ENCODE assay signal across 1 cellular context in the genomic region with DNA sequence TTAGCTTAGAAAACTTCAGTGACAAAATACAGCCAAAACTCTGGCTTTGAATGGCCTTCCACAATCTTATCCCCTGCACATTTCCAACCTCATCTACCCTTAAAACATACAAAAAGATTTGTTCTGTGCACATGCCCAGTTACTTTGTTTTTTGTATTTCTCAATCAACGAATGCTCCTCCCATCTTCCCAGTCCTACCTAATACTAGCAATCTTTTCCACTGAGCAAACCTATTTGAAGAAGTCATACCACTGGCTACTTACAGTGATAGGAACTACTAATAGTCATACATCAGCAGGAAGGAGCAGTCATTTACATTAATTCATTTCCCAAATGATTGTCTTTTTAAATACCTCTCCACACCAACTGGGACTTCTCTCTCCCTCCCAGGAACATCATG.
TF ChIP-seq lines count a peak whose summit lies in the region.

No MANE protein-coding gene starts in this region.

TF ChIP-seq in HepG2, 621 proteins besides CTCF, POLR2A, EP300 and RAD21:
- TF ChIP-seq CSRNP2 (CRISPR knock-in tag; conservative IDR thresholded peaks at IDR 0.05; ENCODE audit: low read depth) (no peak), AGO1 (IDR thresholded peaks at IDR 0.05; ENCODE audit: low read depth, low read length, poor library complexity, severe bottlenecking) (no peak), ZNF142 (CRISPR knock-in tag; IDR thresholded peaks at IDR 0.05) (no peak), ZNF550 (CRISPR knock-in tag; IDR thresholded peaks at IDR 0.05; ENCODE audit: borderline replicate concordance) (no peak), MLLT10 (CRISPR knock-in tag; IDR thresholded peaks at IDR 0.05) (no peak), NFIC (IDR thresholded peaks at IDR 0.05; ENCODE audit: low read length) (no peak), ZNF446 (CRISPR knock-in tag; IDR thresholded peaks at IDR 0.05) (no peak), ZNF33B (CRISPR knock-in tag; IDR thresholded peaks at IDR 0.05) (no peak), ZNF282 (IDR thresholded peaks at IDR 0.05; ENCODE audit: partially characterized antibody) (no peak), GMEB2 (CRISPR knock-in tag; IDR thresholded peaks at IDR 0.05; ENCODE audit: low read depth) (no peak), ZNF12 (CRISPR knock-in tag; IDR thresholded peaks at IDR 0.05) (peak; percentile 78), SP5 (CRISPR knock-in tag; IDR thresholded peaks at IDR 0.05; ENCODE audit: borderline replicate concordance, low read depth) (peak; percentile 38; the same call in 1 of the 2 replicates), ZBTB42 (CRISPR knock-in tag; IDR thresholded peaks at IDR 0.05) (no peak), SMARCE1 (IDR thresholded peaks at IDR 0.05; ENCODE audit: borderline replicate concordance) (no peak), ZNF451 (CRISPR knock-in tag; IDR thresholded peaks at IDR 0.05) (no peak)
- TF ChIP-seq, protein P1, sequence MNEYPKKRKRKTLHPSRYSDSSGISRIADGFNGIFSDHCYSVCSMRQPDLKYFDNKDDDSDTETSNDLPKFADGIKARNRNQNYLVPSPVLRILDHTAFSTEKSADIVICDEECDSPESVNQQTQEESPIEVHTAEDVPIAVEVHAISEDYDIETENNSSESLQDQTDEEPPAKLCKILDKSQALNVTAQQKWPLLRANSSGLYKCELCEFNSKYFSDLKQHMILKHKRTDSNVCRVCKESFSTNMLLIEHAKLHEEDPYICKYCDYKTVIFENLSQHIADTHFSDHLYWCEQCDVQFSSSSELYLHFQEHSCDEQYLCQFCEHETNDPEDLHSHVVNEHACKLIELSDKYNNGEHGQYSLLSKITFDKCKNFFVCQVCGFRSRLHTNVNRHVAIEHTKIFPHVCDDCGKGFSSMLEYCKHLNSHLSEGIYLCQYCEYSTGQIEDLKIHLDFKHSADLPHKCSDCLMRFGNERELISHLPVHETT (CRISPR knock-in tag; conservative IDR thresholded peaks at IDR 0.05): no peak
- TF ChIP-seq, protein P2, sequence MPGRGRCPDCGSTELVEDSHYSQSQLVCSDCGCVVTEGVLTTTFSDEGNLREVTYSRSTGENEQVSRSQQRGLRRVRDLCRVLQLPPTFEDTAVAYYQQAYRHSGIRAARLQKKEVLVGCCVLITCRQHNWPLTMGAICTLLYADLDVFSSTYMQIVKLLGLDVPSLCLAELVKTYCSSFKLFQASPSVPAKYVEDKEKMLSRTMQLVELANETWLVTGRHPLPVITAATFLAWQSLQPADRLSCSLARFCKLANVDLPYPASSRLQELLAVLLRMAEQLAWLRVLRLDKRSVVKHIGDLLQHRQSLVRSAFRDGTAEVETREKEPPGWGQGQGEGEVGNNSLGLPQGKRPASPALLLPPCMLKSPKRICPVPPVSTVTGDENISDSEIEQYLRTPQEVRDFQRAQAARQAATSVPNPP (CRISPR knock-in tag; IDR thresholded peaks at IDR 0.05): no peak
